ENCODE assay signal across 7 cellular contexts in genomic region chr11:102807921-102808320, GRCh38. TPM values are rescaled to one million over a fixed set of nuclear protein-coding genes. Genes with fewer than 3 reads are reported as not detected.
A peak's percentile ranks its signal among the peaks of the same experiment; 100 is the strongest.
DNase-seq lines count a peak whose midpoint lies in the region; ATAC-seq, FAIRE-seq and TF ChIP-seq lines count a peak whose summit lies in the region.

No MANE protein-coding gene starts in this region.

- H4K12ac ChIP-seq in trophoblast cell (ENCODE audit: low read depth, low read length) = no peak overlapping the region

- H3K9ac ChIP-seq in K562 (ENCODE audit: insufficient read depth in 1 of 2, low read depth in 2 of 2, low read length in 2 of 2) (no peak overlapping the region), trophoblast cell (ENCODE audit: low read length) (no peak overlapping the region)

- H2AFZ ChIP-seq in K562 (ENCODE audit: low read depth, low read length) (no peak overlapping the region), trophoblast cell (ENCODE audit: insufficient read depth, low read length, poor library complexity) (no peak overlapping the region)

- H3K4me1 ChIP-seq in K562 (replicated peaks in 1 of 2; ENCODE audit: control insufficient read depth in 2 of 2, insufficient read depth in 2 of 2, low read length in 2 of 2) (no peaks in the 10 kb centered on the region; a peak in 1 of 5 replicates), trophoblast cell (ENCODE audit: control insufficient read depth in 1 of 2, insufficient read depth in 2 of 2, low read length in 2 of 2) (peaks cover 4 to 5% of the 10 kb centered on the region in 2 experiments), vagina (no peaks in the 10 kb centered on the region)

- 2% methylated on average over 19 of the region's 19 CpGs for WGBS in K562 (ENCODE audit: insufficient coverage, low coverage, missing lambda C conversion rate)
- no CpG with 5 or more reads among the region's 19 CpGs for WGBS in trophoblast cell (ENCODE audit: extremely low coverage, insufficient coverage, insufficient read length)

- H3K27ac Mint-ChIP-seq in stimulated activated memory B cell treated with anti-CD40 and anti-IgM and Interleukin-4, amounts not matched to agents 10 μg/mL and 1 μg/mL and 100 μg/mL, for 72 hours = no peak overlapping the region

- no peak for TF ChIP-seq EP300 in K562 (IDR thresholded peaks at IDR 0.05; ENCODE audit: low read length)

- H3K4me3 ChIP-seq in K562 (no peak overlapping the region), trophoblast cell (ENCODE audit: low read depth, low read length) (no peak overlapping the region), vagina (no peak overlapping the region)

- no peaks in the 10 kb centered on the region for H4K20me1 ChIP-seq in K562 (replicated peaks; ENCODE audit: control insufficient read depth, insufficient read depth, low read length)

- no peak overlapping the region for H4K8ac ChIP-seq in trophoblast cell (ENCODE audit: low read depth, low read length)

- no peaks in the 10 kb centered on the region for H3K9me1 ChIP-seq in K562 (ENCODE audit: control insufficient read depth, insufficient read depth, low read length)

- no peak overlapping the region for H3K18ac ChIP-seq in trophoblast cell (ENCODE audit: low read length)

- no peak overlapping the region for H2BK120ac ChIP-seq in trophoblast cell (ENCODE audit: insufficient read depth, low read length, poor library complexity)

- ATAC-seq in GM18517 (IDR thresholded peaks at IDR 0.05; ENCODE audit: unreplicated experiment) = peak; percentile 52
- peak; percentile 92 for ATAC-seq in HG03175 (IDR thresholded peaks at IDR 0.05; ENCODE audit: unreplicated experiment)
- peak; percentile 95 for ATAC-seq in K562
- ATAC-seq in stimulated activated memory B cell treated with anti-CD40 and anti-IgM and Interleukin-4, amounts not matched to agents 10 μg/mL and 1 μg/mL and 100 μg/mL, for 72 hours = no peak

- CTCF ChIA-PET in K562 (lab: Yijun Ruan, JAX; ENCODE audit: low intra/inter-chr PET ratio) = no interaction called here

- peaks cover 47% of the 10 kb centered on the region for H3K27me3 Mint-ChIP-seq in stimulated activated memory B cell treated with anti-CD40 and anti-IgM and Interleukin-4, amounts not matched to agents 10 μg/mL and 1 μg/mL and 100 μg/mL, for 72 hours

- TF ChIP-seq CTCF in K562 (IDR thresholded peaks at IDR 0.05 in 2 of 3, conservative IDR thresholded peaks at IDR 0.05 in 1 of 3; ENCODE audit: insufficient read depth in 2 of 3, low read depth in 1 of 3, low read length in 3 of 3) (peak; percentile 36 to 50 (median 41)), vagina (IDR thresholded peaks at IDR 0.05) (no peak)

- H3K9me3 ChIP-seq in K562 (replicated peaks; ENCODE audit: control insufficient read depth, insufficient read depth, low read depth, low read length) = no peaks in the 10 kb centered on the region
- peaks cover 2% of the 10 kb centered on the region for H3K9me3 ChIP-seq in trophoblast cell (ENCODE audit: insufficient read depth, low read depth, low read length)
- no peaks in the 10 kb centered on the region for H3K9me3 ChIP-seq in vagina

- H3K36me3 ChIP-seq in K562 (ENCODE audit: control insufficient read depth, insufficient read depth, low read length) = no peaks in the 10 kb centered on the region
- no peaks in the 10 kb centered on the region for H3K36me3 ChIP-seq in trophoblast cell (ENCODE audit: control insufficient read depth in 1 of 2, insufficient read depth in 2 of 2, low read length in 2 of 2)
- H3K36me3 ChIP-seq in vagina = no peaks in the 10 kb centered on the region

- BruUV-seq in K562 (replicated peaks; lab: Mats Ljungman, UMichigan) = no TSS peak

- TF ChIP-seq POLR2A in K562 (conservative IDR thresholded peaks at IDR 0.05) = no peak
- TF ChIP-seq POLR2A in vagina (IDR thresholded peaks at IDR 0.05) = no peak

- DNase-seq in K562 (ENCODE audit: extremely low read depth in 1 of 4, low spot score in 3 of 4) (peak; percentile 15 to 58 (median 21)), trophoblast cell (peak; percentile 13 to 36), vagina (ENCODE audit: extremely low spot score in 2 of 2) (no peak), NCI-H2107 (lab: John Stamatoyannopoulos, UW) (no peak)

- no peak overlapping the region for H2BK5ac ChIP-seq in trophoblast cell (ENCODE audit: low read depth, low read length, poor library complexity)

- H3K27ac ChIP-seq in K562 (ENCODE audit: extremely low read depth, low read depth, low read length) (no peak overlapping the region), trophoblast cell (ENCODE audit: low read depth, low read length) (no peak overlapping the region), vagina (no peak overlapping the region)

- no peak overlapping the region for H3K14ac ChIP-seq in trophoblast cell (ENCODE audit: low read length)

- no peak overlapping the region for H3K4me3 Mint-ChIP-seq in stimulated activated memory B cell treated with anti-CD40 and anti-IgM and Interleukin-4, amounts not matched to agents 10 μg/mL and 1 μg/mL and 100 μg/mL, for 72 hours

- peak overlapping the region; percentile 44 for H2BK12ac ChIP-seq in trophoblast cell (ENCODE audit: low read length)

- POLR2A ChIA-PET in K562 (lab: Yijun Ruan, JAX) = no interaction called here

- no peak overlapping the region for H4K91ac ChIP-seq in trophoblast cell (ENCODE audit: low read depth, low read length)

- no peak overlapping the region for H3K4ac ChIP-seq in trophoblast cell (ENCODE audit: low read depth, low read length)

- FAIRE-seq in K562 (lab: Jason Lieb, UNC) = no peak

- no peak overlapping the region for H2AK5ac ChIP-seq in trophoblast cell (ENCODE audit: low read length)

- no peaks in the 10 kb centered on the region for H3K27me3 ChIP-seq in K562 (ENCODE audit: control insufficient read depth in 2 of 2, insufficient read depth in 2 of 2, low read length in 2 of 2)
- H3K27me3 ChIP-seq in trophoblast cell (ENCODE audit: insufficient read depth, low read length) = no peaks in the 10 kb centered on the region
- H3K27me3 ChIP-seq in vagina = no peaks in the 10 kb centered on the region

- no peak overlapping the region for H3K4me2 ChIP-seq in K562 (ENCODE audit: insufficient read depth, low read length)
- no peak overlapping the region for H3K4me2 ChIP-seq in trophoblast cell (ENCODE audit: low read length)

- intact Hi-C loops in K562 (cut with micrococcal nuclease) = loop anchor here (10.0 kb wide), 1 partner anchor 137 kb away; no protein-coding TSS in a partner anchor
- intact Hi-C loops in vagina (cut with DNase I) = no loop called here

- H3K23ac ChIP-seq in trophoblast cell (ENCODE audit: low read length) = no peak overlapping the region

- TF ChIP-seq RAD21 in K562 (CRISPR knock-in tag; conservative IDR thresholded peaks at IDR 0.05 in 1 of 2, IDR thresholded peaks at IDR 0.05 in 1 of 2) = no peak

- no peaks in the 10 kb centered on the region for H3K36me3 Mint-ChIP-seq in stimulated activated memory B cell treated with anti-CD40 and anti-IgM and Interleukin-4, amounts not matched to agents 10 μg/mL and 1 μg/mL and 100 μg/mL, for 72 hours

- H3K79me2 ChIP-seq in K562 (ENCODE audit: control insufficient read depth, insufficient read depth, low read length) = no peaks in the 10 kb centered on the region
- no peaks in the 10 kb centered on the region for H3K79me2 ChIP-seq in trophoblast cell (ENCODE audit: control insufficient read depth, insufficient read depth, low read length, poor library complexity)

- in situ Hi-C loops in K562 (cut with MboI) = no loop called here

- H3K9me3 Mint-ChIP-seq in stimulated activated memory B cell treated with anti-CD40 and anti-IgM and Interleukin-4, amounts not matched to agents 10 μg/mL and 1 μg/mL and 100 μg/mL, for 72 hours = no peaks in the 10 kb centered on the region

- no peaks in the 10 kb centered on the region for H3K4me1 Mint-ChIP-seq in stimulated activated memory B cell treated with anti-CD40 and anti-IgM and Interleukin-4, amounts not matched to agents 10 μg/mL and 1 μg/mL and 100 μg/mL, for 72 hours

- peaks cover 4% of the 10 kb centered on the region for H3K79me1 ChIP-seq in trophoblast cell (ENCODE audit: low read length)

RNA-seq across cellular contexts. Expression of gene MMP1, which starts 10.0 kb away (rescaled TPM):
- total RNA-seq in K562 (2011; cell fraction: chromatin; rRNA removed; ENCODE audit: low replicate concordance) = 0.26 and 0.42 TPM in 2 replicates
- total RNA-seq in K562 (2011; cell fraction: nucleolus; rRNA removed) = 0.53 and 0.67 TPM in 2 replicates
- total RNA-seq in K562 (2011; cell fraction: nucleoplasm; rRNA removed) = 0.29 and 0.46 TPM in 2 replicates
- total RNA-seq in K562 (2014; rRNA removed) (not detected in 2 replicates), K562 (2014; rRNA removed; fragmentation: Illumina TruSeq; extraction: Trizol) (0.15 TPM in 1 of 2 replicates, not detected in the other), K562 (2015; rRNA removed; fragmentation: Illumina TruSeq; extraction: Trizol) (0.19 and 0.25 TPM in 2 replicates), K562 (2021) (0.18 TPM in 1 of 2 replicates, not detected in the other), vagina (not detected)
- polyA plus RNA-seq in K562 (2011; rRNA removed) (0.07 and 0.33 TPM in 2 replicates), K562 (2014; fragmentation: Illumina TruSeq; extraction: Trizol) (0.09 and 0.10 TPM in 2 replicates), K562 (2014; fragmentation: Nextera tagmentation; extraction: Ambion mirVana) (under 1 TPM in 1 of 2 experiments, not detected in 1; 0.06 TPM), K562 (2014; rRNA removed) (0.07 TPM in 1 of 2 replicates, not detected in the other)
- 0.21 TPM in 1 of 2 replicates, not detected in the other for polyA plus RNA-seq in K562 (2011; cell fraction: cytosol; rRNA removed)
- 0.11 TPM in 1 of 2 replicates, not detected in the other for polyA plus RNA-seq in K562 (2011; cell fraction: nucleus; rRNA removed)
- polyA plus RNA-seq in K562 (2012) = 0.17 and 1.5 TPM in 2 replicates
- polyA minus RNA-seq in K562 (2011; rRNA and poly(A)+ RNA removed) = 0.18 TPM in 1 of 2 replicates, not detected in the other
- polyA minus RNA-seq in K562 (2011; cell fraction: cytosol; rRNA and poly(A)+ RNA removed) = not detected in 2 replicates
- not detected in 2 replicates for polyA minus RNA-seq in K562 (2011; cell fraction: nucleus; rRNA and poly(A)+ RNA removed)
- 0.07 and 0.11 TPM in 2 replicates for polyA plus RNA-seq in trophoblast cell (2013)

RNA-seq across cellular contexts. Expression of gene MMP10, which starts 27.5 kb away (rescaled TPM):
- total RNA-seq in K562 (2011; cell fraction: chromatin; rRNA removed; ENCODE audit: low replicate concordance) = not detected in 2 replicates
- total RNA-seq in K562 (2011; cell fraction: nucleolus; rRNA removed) = not detected in 2 replicates
- not detected in 2 replicates for total RNA-seq in K562 (2011; cell fraction: nucleoplasm; rRNA removed)
- total RNA-seq in K562 (2014; rRNA removed) (not detected in 2 replicates), K562 (2014; rRNA removed; fragmentation: Illumina TruSeq; extraction: Trizol) (not detected in 2 replicates), K562 (2015; rRNA removed; fragmentation: Illumina TruSeq; extraction: Trizol) (not detected in 2 replicates), K562 (2021) (not detected in 2 replicates), vagina (not detected)
- polyA plus RNA-seq in K562 (2011; rRNA removed) (not detected in 2 replicates), K562 (2014; fragmentation: Illumina TruSeq; extraction: Trizol) (not detected in 2 replicates), K562 (2014; fragmentation: Nextera tagmentation; extraction: Ambion mirVana) (not detected), K562 (2014; rRNA removed) (0.15 TPM in 1 of 2 replicates, not detected in the other)
- 0.10 TPM in 1 of 2 replicates, not detected in the other for polyA plus RNA-seq in K562 (2011; cell fraction: cytosol; rRNA removed)
- not detected in 2 replicates for polyA plus RNA-seq in K562 (2011; cell fraction: nucleus; rRNA removed)
- polyA plus RNA-seq in K562 (2012) = 0.14 TPM in 1 of 2 replicates, not detected in the other
- polyA minus RNA-seq in K562 (2011; rRNA and poly(A)+ RNA removed) = 0.28 TPM in 1 of 2 replicates, not detected in the other
- polyA minus RNA-seq in K562 (2011; cell fraction: cytosol; rRNA and poly(A)+ RNA removed) = not detected in 2 replicates
- not detected in 2 replicates for polyA minus RNA-seq in K562 (2011; cell fraction: nucleus; rRNA and poly(A)+ RNA removed)
- polyA plus RNA-seq in trophoblast cell (2013) = 0.92 and 1.1 TPM in 2 replicates

RNA-seq across cellular contexts. Expression of gene MMP3, which starts 35.5 kb away (rescaled TPM):
- not detected in 2 replicates for total RNA-seq in K562 (2011; cell fraction: chromatin; rRNA removed; ENCODE audit: low replicate concordance)
- total RNA-seq in K562 (2011; cell fraction: nucleolus; rRNA removed) = not detected in 2 replicates
- total RNA-seq in K562 (2011; cell fraction: nucleoplasm; rRNA removed) = not detected in 2 replicates
- not detected in 2 replicates for total RNA-seq in K562 (2014; rRNA removed)
- total RNA-seq in K562 (2014; rRNA removed; fragmentation: Illumina TruSeq; extraction: Trizol) = not detected in 2 replicates
- total RNA-seq in K562 (2015; rRNA removed; fragmentation: Illumina TruSeq; extraction: Trizol) = not detected in 2 replicates
- total RNA-seq in K562 (2021) = not detected in 2 replicates
- polyA plus RNA-seq in K562 (2011; rRNA removed) = not detected in 2 replicates
- not detected in 2 replicates for polyA plus RNA-seq in K562 (2011; cell fraction: cytosol; rRNA removed)
- polyA plus RNA-seq in K562 (2011; cell fraction: nucleus; rRNA removed) = not detected in 2 replicates
- polyA plus RNA-seq in K562 (2012) = not detected in 2 replicates
- polyA plus RNA-seq in K562 (2014; fragmentation: Illumina TruSeq; extraction: Trizol) = not detected in 2 replicates
- not detected for polyA plus RNA-seq in K562 (2014; fragmentation: Nextera tagmentation; extraction: Ambion mirVana)
- not detected in 2 replicates for polyA plus RNA-seq in K562 (2014; rRNA removed)
- polyA minus RNA-seq in K562 (2011; rRNA and poly(A)+ RNA removed) = not detected in 2 replicates
- not detected in 2 replicates for polyA minus RNA-seq in K562 (2011; cell fraction: cytosol; rRNA and poly(A)+ RNA removed)
- not detected in 2 replicates for polyA minus RNA-seq in K562 (2011; cell fraction: nucleus; rRNA and poly(A)+ RNA removed)
- polyA plus RNA-seq in trophoblast cell (2013) = not detected in 2 replicates
- not detected for total RNA-seq in vagina

Comparison
In these comparisons a context has a peak if more than half of its experiments do, and no peak if none do; other contexts are left out.
1. DNase-seq: peak in K562 (4 of 4) and trophoblast cell (2 of 2); none in vagina (0 of 2) and NCI-H2107 (single experiment).
2. CTCF ChIP-seq: peak in K562 (3 of 3); none in vagina (0 of 3).